8 cellular contexts compared by ENCODE assay signal in the genomic region with DNA sequence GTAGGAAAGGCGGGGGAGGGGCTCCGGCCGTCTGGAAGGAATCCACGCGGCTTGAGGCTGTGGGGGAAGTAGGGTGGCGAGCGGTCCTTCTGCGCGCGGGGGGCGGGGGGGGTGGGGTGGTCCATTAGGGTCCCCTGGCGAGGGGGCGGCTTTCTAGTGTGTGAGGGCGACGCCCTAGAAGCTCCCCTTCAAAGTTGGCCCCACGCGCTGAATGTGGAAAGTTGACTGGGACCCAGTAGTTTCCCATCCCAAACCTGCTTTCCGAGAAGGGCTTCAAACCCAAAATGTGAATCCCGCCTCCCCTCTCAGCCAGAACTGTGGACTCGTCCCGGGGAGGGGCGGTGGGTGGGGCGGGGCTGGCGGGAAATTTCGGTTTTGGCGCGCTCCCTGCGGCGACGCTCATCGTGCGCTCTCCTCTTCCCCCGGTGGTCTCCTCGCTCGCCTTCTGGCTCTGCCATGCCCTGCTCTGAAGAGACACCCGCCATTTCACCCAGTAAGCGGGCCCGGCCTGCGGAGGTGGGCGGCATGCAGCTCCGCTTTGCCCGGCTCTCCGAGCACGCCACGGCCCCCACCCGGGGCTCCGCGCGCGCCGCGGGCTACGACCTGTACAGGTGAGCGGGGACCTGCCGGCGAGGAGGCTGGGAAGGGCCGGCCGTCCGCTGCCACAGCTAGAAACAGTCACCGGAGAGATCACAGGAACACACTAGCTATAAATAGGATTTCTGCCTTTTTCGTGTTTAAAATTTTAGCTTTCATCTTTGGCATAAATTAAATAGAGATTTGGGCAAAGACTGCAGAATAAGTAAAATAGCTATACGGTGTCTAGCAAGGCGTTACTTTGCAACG. TPM values are rescaled to one million over a fixed set of nuclear protein-coding genes. Genes with fewer than 3 reads are reported as not detected.
A peak's percentile ranks its signal among the peaks of the same experiment; 100 is the strongest.
DNase-seq lines count a peak whose midpoint lies in the region; ATAC-seq lines count a peak whose summit lies in the region.

No MANE protein-coding gene starts in this region.

- peak overlapping the region; percentile 76 to 97 (median 85) for H3K27ac Mint-ChIP-seq in immature natural killer cell

- H3K4me1 Mint-ChIP-seq in immature natural killer cell = peaks cover 19 to 23% of the 10 kb centered on the region in 2 donors

- peaks cover 0 to 9% (median 3%) of the 10 kb centered on the region in 3 donors for H3K27me3 Mint-ChIP-seq in immature natural killer cell (ENCODE audit: low read depth in 3 of 3)

- H3K36me3 Mint-ChIP-seq in immature natural killer cell = peaks cover 0 to 16% (median 5%) of the 10 kb centered on the region in 3 donors

- peak; percentile 53 for ATAC-seq in HG02759 (IDR thresholded peaks at IDR 0.05; ENCODE audit: unreplicated experiment)

- no peaks in the 10 kb centered on the region for H3K9me3 Mint-ChIP-seq in immature natural killer cell

- peak; percentile 41 to 84 (median 79) for DNase-seq in NCI-H1417 (lab: John Stamatoyannopoulos, UW)
- DNase-seq in NCI-H1417 treated with DMSO at 0.1 percent for 48 hours (lab: John Stamatoyannopoulos, UW) = no peak
- peak; percentile 10 for DNase-seq in NCI-H128 (lab: John Stamatoyannopoulos, UW; ENCODE audit: unreplicated experiment)
- DNase-seq in UCSD-AML1 (lab: John Stamatoyannopoulos, UW; ENCODE audit: unreplicated experiment) = peak; percentile 86
- DNase-seq in T47D (ENCODE audit: low read depth in 1 of 2, low spot score in 1 of 2) = peak; percentile 60 to 84
- peak; percentile 67 to 72 (median 70) for DNase-seq in immature natural killer cell
- peak; percentile 67 to 74 (median 71) for DNase-seq in stimulated activated CD4-positive, alpha-beta T cell treated with anti-CD3 and anti-CD28 coated beads, Interleukin-12 subunit alpha, Interleukin-12 subunit beta, amount 100 ng/mL, for 48 hours (ENCODE audit: low read depth in 2 of 3, low spot score in 1 of 3)

- peak overlapping the region; percentile 76 to 99 (median 93) for H3K4me3 Mint-ChIP-seq in immature natural killer cell

- in situ Hi-C loops in T47D (cut with HindIII; ENCODE audit: low pct_unique_long_range_greater_than_20kb, low sequenced_read_pairs) = no loop called here

RNA-seq across cellular contexts. Expression of a gene that starts 0.8 kb away (rescaled TPM):
- polyA plus RNA-seq in immature natural killer cell = 100 to 1,000 TPM in 1 of 3 donors, 10 to 100 TPM in 2; 84.0 to 125 (median 89.7) TPM
